ENCODE assay signal across 8 cellular contexts in genomic region chr7:121081327-121081936, GRCh38.
DNase-seq lines count a peak whose midpoint lies in the region; ATAC-seq, FAIRE-seq and TF ChIP-seq lines count a peak whose summit lies in the region.

No MANE protein-coding gene starts in this region.

- in situ Hi-C loops in ACHN (cut with HindIII; ENCODE audit: low pct_ligation_motif_present, low pct_unique_long_range_greater_than_20kb, low sequenced_read_pairs), result loop anchor here (25.0 kb wide), 1 partner anchor 94 kb away; the partner anchor contains the start of gene CPED1

- H3K4me2 ChIP-seq in parathyroid adenoma (ENCODE audit: low read length), result no peak overlapping the region

- H3K9me3 ChIP-seq in parathyroid adenoma (ENCODE audit: control insufficient read depth, low read length), result no peaks in the 10 kb centered on the region

- H3K4me1 ChIP-seq in parathyroid adenoma, result no peaks in the 10 kb centered on the region

- no peaks in the 10 kb centered on the region for H3K36me3 ChIP-seq in parathyroid adenoma (ENCODE audit: control insufficient read depth, insufficient read depth, low read length)

- no peak overlapping the region for H3K27ac ChIP-seq in parathyroid adenoma

- H3K9ac ChIP-seq in parathyroid adenoma, result no peak overlapping the region

- no peak overlapping the region for H2AFZ ChIP-seq in parathyroid adenoma

- no peaks in the 10 kb centered on the region for H3K27me3 ChIP-seq in parathyroid adenoma (ENCODE audit: control insufficient read depth, insufficient read depth, low read length)

- peak; percentile 88 for DNase-seq in ACHN
- DNase-seq in GM12891 (ENCODE audit: insufficient read length, low spot score), result no peak
- peak; percentile 72 for DNase-seq in NCI-H1105 treated with DMSO at 0.1 percent for 48 hours (lab: John Stamatoyannopoulos, UW)
- peak; percentile 48 for DNase-seq in SKM-1 treated with dmso at 0.1 percent for 144 hours (lab: John Stamatoyannopoulos, UW; ENCODE audit: unreplicated experiment)
- peak; percentile 67 for DNase-seq in fibroblast of the conjunctiva (ENCODE audit: low read depth)
- DNase-seq in posterior vena cava (ENCODE audit: low spot score), result no peak

- peak; percentile 80 for ATAC-seq in HG02642 (IDR thresholded peaks at IDR 0.05; ENCODE audit: poor library complexity, unreplicated experiment)

- peak; percentile 72 for TF ChIP-seq CTCF in parathyroid adenoma (IDR thresholded peaks at IDR 0.05)

- no peaks in the 10 kb centered on the region for H3K79me2 ChIP-seq in parathyroid adenoma

- intact Hi-C loops in posterior vena cava (cut with DNase I), result loop anchor here in 1 of 2 donors (5.0 kb wide), 1 partner anchor 89 kb away; no protein-coding TSS in a partner anchor

- peak; percentile 66 for FAIRE-seq in GM12891 (lab: Jason Lieb, UNC)

- TF ChIP-seq POLR2A in GM12891 (IDR thresholded peaks at IDR 0.05; ENCODE audit: low read depth, low read length), result no peak

- no peak overlapping the region for H3K4me3 ChIP-seq in parathyroid adenoma (ENCODE audit: low read depth, low read length)

TF ChIP-seq in GM12891, 5 proteins besides CTCF, POLR2A, EP300 and RAD21:
- TF ChIP-seq PAX5 (IDR thresholded peaks at IDR 0.05; ENCODE audit: insufficient read depth, low read length, severe bottlenecking) (no peak), POU2F2 (IDR thresholded peaks at IDR 0.05; ENCODE audit: low read depth, low read length) (no peak), SPI1 (IDR thresholded peaks at IDR 0.05; ENCODE audit: low read depth, low read length) (no peak), TAF1 (IDR thresholded peaks at IDR 0.05; ENCODE audit: low read depth, low read length) (no peak), POLR2AphosphoS5 (IDR thresholded peaks at IDR 0.05; ENCODE audit: low read depth, low read length) (no peak)

Comparison
In these comparisons a context has a peak if more than half of its experiments do, and no peak if none do; other contexts are left out.
1. DNase-seq: peak in ACHN (single experiment), NCI-H1105 treated with DMSO at 0.1 percent for 48 hours (single experiment), SKM-1 treated with dmso at 0.1 percent for 144 hours (single experiment) and fibroblast of the conjunctiva (single experiment); none in GM12891 (single experiment) and posterior vena cava (single experiment).